In the genomic region with DNA sequence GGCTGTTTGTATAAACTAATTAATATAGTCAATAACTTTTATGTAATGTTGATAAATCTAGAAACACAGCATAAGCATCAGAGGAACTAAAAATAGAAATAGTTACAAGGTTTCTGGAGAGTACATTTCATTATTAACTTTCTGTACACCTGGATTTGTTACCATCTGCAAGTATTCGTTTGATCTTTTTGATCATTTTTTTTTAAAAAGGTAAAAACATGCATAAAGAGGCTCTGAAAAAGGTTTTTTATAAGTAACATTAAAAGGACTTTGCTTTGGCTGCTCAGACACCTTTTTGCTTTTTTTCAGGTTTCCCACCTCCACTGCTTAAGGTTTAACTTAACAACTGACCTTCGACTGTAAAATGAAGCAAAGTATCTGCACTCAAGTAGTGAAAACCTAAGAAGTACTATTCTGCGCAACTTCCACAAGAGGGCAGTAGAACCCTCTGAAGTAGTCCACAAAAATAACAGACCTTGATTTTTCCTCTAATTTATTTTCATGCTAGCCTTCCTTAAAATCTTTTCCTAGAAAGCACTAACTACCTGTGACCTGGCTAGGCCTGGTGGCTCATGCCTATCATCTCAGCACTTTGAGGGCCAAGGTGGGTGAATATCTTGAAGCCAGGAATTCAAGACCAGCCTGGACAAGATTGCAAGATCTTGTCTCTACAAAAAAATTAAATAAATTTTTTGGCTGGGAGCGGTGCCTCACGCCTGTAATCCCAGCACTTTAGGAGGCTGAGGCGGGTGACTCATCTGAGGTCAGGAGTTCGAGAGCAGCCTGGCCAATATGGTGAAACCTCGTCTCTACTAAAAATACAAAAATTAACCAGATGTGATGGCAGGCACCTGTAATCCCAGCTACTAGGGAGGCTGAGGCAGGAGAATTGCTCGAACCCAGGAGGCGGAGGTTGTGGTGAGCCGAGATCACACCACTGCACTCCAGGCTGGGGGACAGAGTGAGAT, we compare ENCODE assay signal across 8 cellular contexts. TPM values are rescaled to one million over a fixed set of nuclear protein-coding genes. Genes with fewer than 3 reads are reported as not detected.
DNase-seq lines count a peak whose midpoint lies in the region; ATAC-seq and TF ChIP-seq lines count a peak whose summit lies in the region.
"Not testable (repeated sequence)": the region's sequence is repeated elsewhere in the genome, so short reads cannot be mapped to it uniquely, and the experiment has no call there.

No MANE protein-coding gene starts in this region.

- TF ChIP-seq RAD21 in SK-N-SH (IDR thresholded peaks at IDR 0.05; ENCODE audit: low read length) = peak; percentile 38

- H3K9ac ChIP-seq in GM23248 = peak overlapping the region; percentile 33; the same call in 1 of the 2 replicates
- H3K9ac ChIP-seq in SK-N-SH = not testable (repeated sequence)

- TF ChIP-seq CTCF in SK-N-SH (IDR thresholded peaks at IDR 0.05) (peak; percentile 53), mucosa of descending colon (IDR thresholded peaks at IDR 0.05) (peak; percentile 35)

- DNase-seq in CD1c-positive myeloid dendritic cell (ENCODE audit: extremely low spot score) = peak; percentile 34
- DNase-seq in GM23248 = peak; percentile 71
- peak; percentile 6 for DNase-seq in NCI-H1092 treated with DMSO at 0.1 percent for 48 hours (lab: John Stamatoyannopoulos, UW)
- DNase-seq in SK-N-SH, mucosa of descending colon: not testable (repeated sequence)
- peak; percentile 38 for DNase-seq in cerebellar cortex (ENCODE audit: low spot score)
- DNase-seq in glomerular endothelial cell (ENCODE audit: extremely low read depth, low read depth, low spot score) = peak; percentile 14
- DNase-seq in superior temporal gyrus (ENCODE audit: extremely low spot score) = peak; percentile 19

- 17 to 20% methylated on average over 10 of the region's 11 CpGs for WGBS in GM23248 (ENCODE audit: low coverage in 1 of 2, low lambda C conversion rate in 2 of 2, missing lambda C conversion rate in 2 of 2), 2 experiments
- whole genome bisulfite sequencing in SK-N-SH (ENCODE audit: low lambda C conversion rate) = 48% methylated on average over 10 of the region's 11 CpGs

- TF ChIP-seq EP300 in SK-N-SH (IDR thresholded peaks at IDR 0.05; ENCODE audit: borderline replicate concordance in 1 of 2, low read depth in 1 of 2, low read length in 1 of 2) = not testable (repeated sequence)

- POLR2A ChIA-PET in SK-N-SH (lab: Yijun Ruan, JAX) = not testable (repeated sequence)

- in situ Hi-C loops in GM23248 (cut with MboI) = not testable (repeated sequence)

- not testable (repeated sequence) for H3F3A ChIP-seq in GM23248 (ENCODE audit: insufficient read depth)
- H3F3A ChIP-seq in SK-N-SH (replicated peaks; ENCODE audit: insufficient read depth) = peaks cover 20% of the 10 kb centered on the region

- not testable (repeated sequence) for H3K36me3 ChIP-seq in GM23248 (ENCODE audit: low read depth); SK-N-SH (replicated peaks in 1 of 2; ENCODE audit: control insufficient read depth in 1 of 2, insufficient read depth in 2 of 2, low read length in 1 of 2); mucosa of descending colon (ENCODE audit: low read depth)

- ATAC-seq in mucosa of descending colon = not testable (repeated sequence)

- not testable (repeated sequence) for H3K9me2 ChIP-seq in GM23248 (ENCODE audit: insufficient read depth); SK-N-SH

- H4K20me1 ChIP-seq in GM23248 (ENCODE audit: insufficient read depth); SK-N-SH (ENCODE audit: insufficient read depth): not testable (repeated sequence)

- H3K27ac ChIP-seq in GM23248 (peak overlapping the region; percentile 63), SK-N-SH (ENCODE audit: low read depth in 2 of 2, low read length in 1 of 2) (peak overlapping the region in 1 of 2 experiments; percentile 33; a peak in 1 of 4 replicates)

- CTCF ChIA-PET in SK-N-SH (lab: Yijun Ruan, JAX) = interaction anchor here (1.1 to 1.9 kb wide), 2 partner anchors 91 kb away, joined by 4 to 7 read pairs; no protein-coding TSS in a partner anchor

- peaks cover 13% of the 10 kb centered on the region; the same call in 1 of the 2 replicates for H3K4me1 ChIP-seq in GM23248 (ENCODE audit: insufficient read depth)
- H3K4me1 ChIP-seq in SK-N-SH (ENCODE audit: control insufficient read depth in 1 of 2, insufficient read depth in 2 of 2, low read depth in 1 of 2, low read length in 1 of 2); mucosa of descending colon (ENCODE audit: low read depth): not testable (repeated sequence)

- H3K9me3 ChIP-seq in GM23248 (ENCODE audit: low read depth); SK-N-SH; mucosa of descending colon: not testable (repeated sequence)

- intact Hi-C loops in mucosa of descending colon (cut with DNase I, micrococcal nuclease) = not testable (repeated sequence)

- H2AFZ ChIP-seq in GM23248 = not testable (repeated sequence)
- peak overlapping the region; percentile 49; the same call in 1 of the 2 replicates for H2AFZ ChIP-seq in SK-N-SH (ENCODE audit: low read depth)

- H3K27me3 ChIP-seq in GM23248 (replicated peaks; ENCODE audit: insufficient read depth); SK-N-SH (ENCODE audit: insufficient read depth): not testable (repeated sequence)

- not testable (repeated sequence) for H3K4me3 ChIP-seq in GM23248; SK-N-SH (ENCODE audit: low read depth in 2 of 2, low read length in 1 of 2); mucosa of descending colon

- H3K4me2 ChIP-seq in GM23248 (ENCODE audit: unreplicated experiment) = peak overlapping the region; percentile 65
- H3K4me2 ChIP-seq in SK-N-SH = not testable (repeated sequence)

- H3K79me2 ChIP-seq in GM23248 (ENCODE audit: insufficient read depth) = peaks cover 10% of the 10 kb centered on the region
- peaks cover 32% of the 10 kb centered on the region for H3K79me2 ChIP-seq in SK-N-SH (ENCODE audit: insufficient read depth)

RNA-seq across cellular contexts. Expression of a gene that starts 4.0 kb away (rescaled TPM):
- total RNA-seq in GM23248 (2014; rRNA removed; shearing (Covaris generic)) = 1.6 TPM in 1 of 2 replicates, not detected in the other
- polyA plus RNA-seq in GM23248 (2016; fragmentation: Nextera tagmentation; extraction: Ambion mirVana) = 0.75 and 0.98 TPM in 2 replicates
- 1.4 and 1.8 TPM in 2 replicates for polyA plus RNA-seq in SK-N-SH (2012; rRNA removed)
- 1.4 and 1.7 TPM in 2 replicates for polyA plus RNA-seq in SK-N-SH (2012; cell fraction: cytosol; rRNA removed)
- 1.6 and 3.4 TPM in 2 replicates for polyA plus RNA-seq in SK-N-SH (2012; cell fraction: nucleus; rRNA removed)
- 0.19 and 1.3 TPM in 2 replicates for total RNA-seq in glomerular endothelial cell
- total RNA-seq in mucosa of descending colon = 1 to 10 TPM; 2.5 to 6.3 (median 3.5) TPM
